23 cellular contexts compared by ENCODE assay signal in genomic region chr13:26485288-26485687, GRCh38.
DNase-seq lines count a peak whose midpoint lies in the region; TF ChIP-seq lines count a peak whose summit lies in the region.
"Had no signal": no experiment of that assay in that cellular context is flagged by ENCODE, and none has a peak within 500 bp of the region (broad histone marks: within the 10 kb centered on the region; RNA-seq: fewer than 3 reads in every experiment).

No MANE protein-coding gene starts in this region.

- H3K27me3 ChIP-seq in dorsolateral prefrontal cortex (no peaks in the 10 kb centered on the region), neural progenitor cell (no peaks in the 10 kb centered on the region)
- H3K27me3 ChIP-seq: ascending aorta, tibial artery had no signal

- H3K27me3 Mint-ChIP-seq in neural progenitor cell (ENCODE audit: insufficient read depth, low read depth), result peaks cover 6% of the 10 kb centered on the region

- H4K20me1 ChIP-seq in neural progenitor cell (ENCODE audit: low read depth), result no peaks in the 10 kb centered on the region

- no peaks in the 10 kb centered on the region for H3K36me3 Mint-ChIP-seq in neural progenitor cell
- H3K36me3 Mint-ChIP-seq: activated naive CD8-positive, alpha-beta T cell; CD4-positive, alpha-beta memory T cell; memory B cell; WTC11 had no signal

- no peak overlapping the region for H3K4me2 ChIP-seq in neural progenitor cell

- H3K9me3 ChIP-seq in neural progenitor cell (ENCODE audit: low read depth), result no peaks in the 10 kb centered on the region
- H3K9me3 ChIP-seq: ascending aorta, heart right ventricle, tibial artery had no signal

- H3K9me3 Mint-ChIP-seq in neural progenitor cell, result no peaks in the 10 kb centered on the region
- H3K9me3 Mint-ChIP-seq: activated T-helper 17 cell treated with anti-CD3 and anti-CD28 coated beads, Interleukin-2, amount 50 U/mL, for 72 hours; CD4-positive, alpha-beta memory T cell; central memory CD8-positive, alpha-beta T cell; memory B cell; WTC11 had no signal

- H3K79me2 ChIP-seq in neural progenitor cell (ENCODE audit: low read depth), result no peaks in the 10 kb centered on the region

- peaks cover 9% of the 10 kb centered on the region for H3K4me1 Mint-ChIP-seq in neural progenitor cell
- H3K4me1 Mint-ChIP-seq: activated T-helper 17 cell treated with anti-CD3 and anti-CD28 coated beads, Interleukin-2, amount 50 U/mL, for 72 hours; central memory CD8-positive, alpha-beta T cell; memory B cell had no signal

- H3F3A ChIP-seq in neural progenitor cell (ENCODE audit: low read depth), result no peaks in the 10 kb centered on the region

- H3K27ac Mint-ChIP-seq in neural progenitor cell, result peak overlapping the region; percentile 54
- H3K27ac Mint-ChIP-seq: activated naive CD8-positive, alpha-beta T cell; activated T-helper 17 cell treated with anti-CD3 and anti-CD28 coated beads, Interleukin-2, amount 50 U/mL, for 72 hours; memory B cell; WTC11 had no signal

- H3K27ac ChIP-seq in dorsolateral prefrontal cortex (peak overlapping the region in 55 of 59 donors; percentile 19 to 91 (median 75)), neural progenitor cell (no peak overlapping the region), temporal lobe (ENCODE audit: low read depth, low read length) (peak overlapping the region; percentile 75)
- H3K27ac ChIP-seq: ascending aorta had no signal

- H3K9ac ChIP-seq in neural progenitor cell, result no peak overlapping the region

- intact Hi-C loops in dorsolateral prefrontal cortex (cut with DNase I), result loop anchor here in 1 of 2 donors (5.0 kb wide), 1 partner anchor 212 kb away; no protein-coding TSS in a partner anchor

- DNase-seq in NCI-H446 treated with DMSO at 0.1 percent for 48 hours (lab: John Stamatoyannopoulos, UW) (peak; percentile 14), dorsolateral prefrontal cortex (peak in 3 of 10 donors; percentile 44 to 74 (median 52)), neural progenitor cell (ENCODE audit: low spot score) (no peak), NK-92 (lab: John Stamatoyannopoulos, UW; ENCODE audit: unreplicated experiment) (no peak), NCI-H2196 treated with DMSO at 0.1 percent for 48 hours (lab: John Stamatoyannopoulos, UW; ENCODE audit: unreplicated experiment) (no peak), DMS153 treated with DMSO at 0.1 percent for 48 hours (lab: John Stamatoyannopoulos, UW; ENCODE audit: unreplicated experiment) (no peak)
- DNase-seq: CD4-positive, alpha-beta memory T cell; heart right ventricle; MV-4-11; NCI-H1694 treated with DMSO at 0.1 percent for 48 hours; NCI-H2171 treated with DMSO at 0.1 percent for 48 hours; occipital lobe; stimulated activated CD4-positive, alpha-beta T cell treated with anti-CD3 and anti-CD28 coated beads, Interleukin-12 subunit alpha, Interleukin-12 subunit beta, amount 100 ng/mL, for 4 hours; stimulated activated CD4-positive, alpha-beta T cell treated with anti-CD3 and anti-CD28 coated beads, Interleukin-4, amount 100 ng/mL, for 4 hours; stimulated activated naive CD4-positive, alpha-beta T cell had no signal

- no peaks in the 10 kb centered on the region for H3K36me3 ChIP-seq in neural progenitor cell
- H3K36me3 ChIP-seq: ascending aorta, heart right ventricle, tibial artery had no signal

- peak overlapping the region; percentile 54 for H2AFZ ChIP-seq in neural progenitor cell (replicated peaks)

- TF ChIP-seq CTCF in dorsolateral prefrontal cortex (IDR thresholded peaks at IDR 0.05 in 54 of 56, conservative IDR thresholded peaks at IDR 0.05 in 2 of 56; ENCODE audit: low read depth in 1 of 56, partially characterized antibody in 56 of 56) (no peak), neural progenitor cell (IDR thresholded peaks at IDR 0.05) (no peak)

- H3K4me3 Mint-ChIP-seq in neural progenitor cell, result peak overlapping the region; percentile 10
- H3K4me3 Mint-ChIP-seq: activated naive CD8-positive, alpha-beta T cell; activated T-helper 17 cell treated with anti-CD3 and anti-CD28 coated beads, Interleukin-2, amount 50 U/mL, for 72 hours; CD4-positive, alpha-beta memory T cell; central memory CD8-positive, alpha-beta T cell; memory B cell; WTC11 had no signal

- peaks cover 4% of the 10 kb centered on the region for H3K4me1 ChIP-seq in neural progenitor cell
- H3K4me1 ChIP-seq: ascending aorta, tibial artery had no signal

- H3K4me3 ChIP-seq in dorsolateral prefrontal cortex (peak overlapping the region in 7 of 59 donors; percentile 3 to 40 (median 5)), neural progenitor cell (no peak overlapping the region)
- H3K4me3 ChIP-seq: ascending aorta, heart right ventricle, tibial artery had no signal
